19 cellular contexts compared by ENCODE assay signal in the genomic region with DNA sequence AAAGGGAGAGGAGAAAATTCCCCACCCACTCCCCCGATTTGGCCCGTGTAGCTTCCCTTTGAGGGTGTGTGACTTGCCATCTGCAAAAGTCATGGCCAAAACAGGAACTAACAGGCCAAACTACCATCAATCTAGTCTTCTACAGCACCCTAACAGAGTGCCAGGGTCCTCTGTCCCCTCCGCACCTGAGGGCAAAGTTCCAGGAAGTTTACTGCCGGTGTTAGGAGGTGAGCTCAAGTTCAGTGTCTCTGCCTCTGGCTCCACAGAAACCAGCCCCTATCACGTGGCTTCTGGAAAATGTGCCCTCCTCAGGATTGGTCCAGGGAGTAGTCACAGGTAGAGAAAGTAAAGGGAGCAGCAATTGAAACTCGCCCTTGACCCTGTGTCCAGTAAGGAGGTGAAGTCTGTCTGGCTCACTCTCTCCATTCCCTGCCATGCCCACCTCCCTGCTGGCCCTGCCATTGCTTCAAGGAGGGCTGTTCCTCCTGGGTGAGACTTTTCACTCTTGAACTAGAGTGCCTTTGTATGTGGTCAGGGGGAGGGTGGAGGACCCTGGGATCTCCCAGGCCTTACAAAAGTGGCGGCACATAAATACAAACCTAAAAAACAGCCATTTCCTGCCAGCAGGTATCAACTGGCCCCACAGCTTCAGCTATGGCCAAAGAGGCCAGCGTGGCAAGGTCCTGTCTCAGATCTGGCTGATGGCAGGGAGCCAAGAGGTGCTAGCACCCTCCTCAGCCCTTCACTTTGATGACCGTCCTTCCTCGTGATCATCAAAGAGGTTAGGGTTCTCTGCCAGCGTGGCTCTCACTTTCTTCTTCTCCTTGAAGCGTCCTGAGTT. TPM values are rescaled to one million over a fixed set of nuclear protein-coding genes. Genes with fewer than 3 reads are reported as not detected.
DNase-seq lines count a peak whose midpoint lies in the region; ATAC-seq and TF ChIP-seq lines count a peak whose summit lies in the region.
"Had no signal": no experiment of that assay in that cellular context is flagged by ENCODE, and none has a peak within 500 bp of the region (broad histone marks: within the 10 kb centered on the region; RNA-seq: fewer than 3 reads in every experiment).

No MANE protein-coding gene starts in this region.

- TF ChIP-seq POLR2A in right lobe of liver (IDR thresholded peaks at IDR 0.05), result no peak

- H3K27ac ChIP-seq in right lobe of liver, result peak overlapping the region; percentile 38 to 98 (median 86)
- H3K27ac ChIP-seq: adrenal gland, BLaER1, gastroesophageal sphincter, ovary, skin epidermis had no signal

- CTCF ChIA-PET in WTC11 (lab: Charles Lee), result interaction anchor here (0.9 to 7.0 kb wide), 6 partner anchors 11 to 105 kb away, joined by 3 to 119 read pairs (median 11); partner anchors contain the start of genes CDK5RAP3 and PNPO

- intact Hi-C loops in right lobe of liver (cut with DNase I), result no loop called here

- no peaks in the 10 kb centered on the region for H3K36me3 Mint-ChIP-seq in WTC11
- H3K36me3 Mint-ChIP-seq in type B pancreatic cell, result no peaks in the 10 kb centered on the region

- ATAC-seq in WTC11 (no peak), right lobe of liver (peak; percentile 2 to 34 (median 17))
- ATAC-seq: gastroesophageal sphincter; stimulated activated memory B cell treated with anti-CD40 and anti-IgM and Interleukin-4, amounts not matched to agents 10 μg/mL and 1 μg/mL and 100 μg/mL, for 72 hours had no signal

- no peaks in the 10 kb centered on the region for H3K27me3 ChIP-seq in right lobe of liver
- H3K27me3 ChIP-seq: adrenal gland, BLaER1, gastroesophageal sphincter, ovary had no signal

- H3K27me3 Mint-ChIP-seq in WTC11 (ENCODE audit: low read depth) (no peaks in the 10 kb centered on the region), type B pancreatic cell (no peaks in the 10 kb centered on the region)
- H3K27me3 Mint-ChIP-seq: stimulated activated memory B cell treated with anti-CD40 and anti-IgM and Interleukin-4, amounts not matched to agents 10 μg/mL and 1 μg/mL and 100 μg/mL, for 72 hours had no signal

- H3K4me1 Mint-ChIP-seq in WTC11, result peaks cover 23% of the 10 kb centered on the region
- peaks cover 11% of the 10 kb centered on the region for H3K4me1 Mint-ChIP-seq in type B pancreatic cell (ENCODE audit: unreplicated experiment)

- TF ChIP-seq CTCF in WTC11 (IDR thresholded peaks at IDR 0.05), result no peak
- TF ChIP-seq CTCF in right lobe of liver (IDR thresholded peaks at IDR 0.05), result no peak
- no peak for TF ChIP-seq CTCF in type B pancreatic cell (conservative IDR thresholded peaks at IDR 0.05)

- no peaks in the 10 kb centered on the region for H3K9me3 Mint-ChIP-seq in WTC11
- no peaks in the 10 kb centered on the region for H3K9me3 Mint-ChIP-seq in type B pancreatic cell
- H3K9me3 Mint-ChIP-seq: stimulated activated memory B cell treated with anti-CD40 and anti-IgM and Interleukin-4, amounts not matched to agents 10 μg/mL and 1 μg/mL and 100 μg/mL, for 72 hours had no signal

- POLR2A ChIA-PET in WTC11 (lab: Charles Lee), result no interaction called here

- H3K9me3 ChIP-seq in right lobe of liver, result no peaks in the 10 kb centered on the region
- H3K9me3 ChIP-seq: adrenal gland, BLaER1, gastroesophageal sphincter, ovary had no signal

- H3K27ac Mint-ChIP-seq in WTC11 (no peak overlapping the region), type B pancreatic cell (peak overlapping the region; percentile 64)
- H3K27ac Mint-ChIP-seq: stimulated activated memory B cell treated with anti-CD40 and anti-IgM and Interleukin-4, amounts not matched to agents 10 μg/mL and 1 μg/mL and 100 μg/mL, for 72 hours had no signal

- DNase-seq in WTC11 (ENCODE audit: low spot score), result no peak
- DNase-seq in right lobe of liver, result peak; percentile 59 to 84 (median 80)
- DNase-seq in type B pancreatic cell (ENCODE audit: extremely low spot score, unreplicated experiment), result no peak
- no peak for DNase-seq in RKO (ENCODE audit: low spot score)
- no peak for DNase-seq in nucleus accumbens (lab: John Stamatoyannopoulos, UW)
- DNase-seq: activated CD4-positive, alpha-beta T cell treated with anti-CD3 and anti-CD28 coated beads, Interleukin-2, amount 50 U/mL, for 1 hour; activated T-cell treated with anti-CD3 and anti-CD28 coated beads, Interleukin-2, amount 50 U/mL, for 48 hours; adrenal gland; DMS79 treated with DMSO at 0.1 percent for 48 hours; midbrain; NCI-H187 treated with DMSO at 0.1 percent for 48 hours; NCI-H510A; ovary had no signal

- H3K4me3 Mint-ChIP-seq in WTC11 (no peak overlapping the region), type B pancreatic cell (peak overlapping the region; percentile 22)
- H3K4me3 Mint-ChIP-seq: stimulated activated memory B cell treated with anti-CD40 and anti-IgM and Interleukin-4, amounts not matched to agents 10 μg/mL and 1 μg/mL and 100 μg/mL, for 72 hours had no signal

- H3K4me1 ChIP-seq in right lobe of liver, result peaks cover 0 to 79% (median 32%) of the 10 kb centered on the region in 4 donors

- no peak overlapping the region for H3K4me3 ChIP-seq in right lobe of liver
- H3K4me3 ChIP-seq: adrenal gland, BLaER1, gastroesophageal sphincter, ovary, skin epidermis had no signal

- H3K36me3 ChIP-seq in right lobe of liver, result no peaks in the 10 kb centered on the region
- H3K36me3 ChIP-seq: adrenal gland, ovary had no signal

- 43% methylated on average over 9 of the region's 12 CpGs for WGBS in right lobe of liver (ENCODE audit: insufficient coverage, low coverage, low lambda C conversion rate, missing lambda C conversion rate)

TF ChIP-seq in WTC11, 78 proteins besides CTCF, POLR2A, EP300 and RAD21:
- TF ChIP-seq GABPB1 (CRISPR knock-in tag; IDR thresholded peaks at IDR 0.05), result peak; percentile 47; the same call in 1 of the 2 replicates
- TF ChIP-seq, protein P1, sequence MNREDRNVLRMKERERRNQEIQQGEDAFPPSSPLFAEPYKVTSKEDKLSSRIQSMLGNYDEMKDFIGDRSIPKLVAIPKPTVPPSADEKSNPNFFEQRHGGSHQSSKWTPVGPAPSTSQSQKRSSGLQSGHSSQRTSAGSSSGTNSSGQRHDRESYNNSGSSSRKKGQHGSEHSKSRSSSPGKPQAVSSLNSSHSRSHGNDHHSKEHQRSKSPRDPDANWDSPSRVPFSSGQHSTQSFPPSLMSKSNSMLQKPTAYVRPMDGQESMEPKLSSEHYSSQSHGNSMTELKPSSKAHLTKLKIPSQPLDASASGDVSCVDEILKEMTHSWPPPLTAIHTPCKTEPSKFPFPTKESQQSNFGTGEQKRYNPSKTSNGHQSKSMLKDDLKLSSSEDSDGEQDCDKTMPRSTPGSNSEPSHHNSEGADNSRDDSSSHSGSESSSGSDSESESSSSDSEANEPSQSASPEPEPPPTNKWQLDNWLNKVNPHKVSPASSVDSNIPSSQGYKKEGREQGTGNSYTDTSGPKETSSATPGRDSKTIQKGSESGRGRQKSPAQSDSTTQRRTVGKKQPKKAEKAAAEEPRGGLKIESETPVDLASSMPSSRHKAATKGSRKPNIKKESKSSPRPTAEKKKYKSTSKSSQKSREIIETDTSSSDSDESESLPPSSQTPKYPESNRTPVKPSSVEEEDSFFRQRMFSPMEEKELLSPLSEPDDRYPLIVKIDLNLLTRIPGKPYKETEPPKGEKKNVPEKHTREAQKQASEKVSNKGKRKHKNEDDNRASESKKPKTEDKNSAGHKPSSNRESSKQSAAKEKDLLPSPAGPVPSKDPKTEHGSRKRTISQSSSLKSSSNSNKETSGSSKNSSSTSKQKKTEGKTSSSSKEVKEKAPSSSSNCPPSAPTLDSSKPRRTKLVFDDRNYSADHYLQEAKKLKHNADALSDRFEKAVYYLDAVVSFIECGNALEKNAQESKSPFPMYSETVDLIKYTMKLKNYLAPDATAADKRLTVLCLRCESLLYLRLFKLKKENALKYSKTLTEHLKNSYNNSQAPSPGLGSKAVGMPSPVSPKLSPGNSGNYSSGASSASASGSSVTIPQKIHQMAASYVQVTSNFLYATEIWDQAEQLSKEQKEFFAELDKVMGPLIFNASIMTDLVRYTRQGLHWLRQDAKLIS (CRISPR knock-in tag; IDR thresholded peaks at IDR 0.05; ENCODE audit: borderline replicate concordance), result no peak
TF ChIP-seq in WTC11: peak in this region for 1.

RNA-seq across cellular contexts. Expression of gene PRR15L, which starts 5.3 kb away (rescaled TPM):
- total RNA-seq in WTC11 (2021) (0.59 to 1.1 TPM (median 1.1 TPM) in 3 replicates), right lobe of liver (1 to 10 TPM in 1 of 6 experiments, under 1 TPM in 5; 0.19 to 1.1 (median 0.47) TPM), type B pancreatic cell (ENCODE audit: low replicate concordance) (20.0 and 32.5 TPM in 2 replicates)
- total RNA-seq: cerebellum, OCI-LY7 had no signal

RNA-seq across cellular contexts. Expression of gene PNPO, which starts 11.0 kb away (rescaled TPM):
- 12.2 to 17.8 TPM (median 17.2 TPM) in 3 replicates for total RNA-seq in WTC11 (2021)
- 100 to 1,000 TPM in 5 of 6 experiments, 10 to 100 TPM in 1; 85.0 to 151 (median 124) TPM for total RNA-seq in right lobe of liver
- 12.8 and 16.3 TPM in 2 replicates for total RNA-seq in type B pancreatic cell (ENCODE audit: low replicate concordance)

RNA-seq across cellular contexts. Expression of gene CDK5RAP3, which starts 18.5 kb away (rescaled TPM):
- total RNA-seq in WTC11 (2021) (128 to 143 TPM (median 138 TPM) in 3 replicates), right lobe of liver (100 to 1,000 TPM in 3 of 6 experiments, 10 to 100 TPM in 3; 47.3 to 119 (median 99.7) TPM), type B pancreatic cell (ENCODE audit: low replicate concordance) (187 and 217 TPM in 2 replicates)

RNA-seq across cellular contexts. Expression of gene SP2, which starts 56.4 kb away (rescaled TPM):
- total RNA-seq in WTC11 (2021), result 9.9 to 11.5 TPM (median 10.7 TPM) in 3 replicates
- total RNA-seq in right lobe of liver, result 1 to 10 TPM; 3.1 to 7.9 (median 5.5) TPM
- total RNA-seq in type B pancreatic cell (ENCODE audit: low replicate concordance), result 16.9 and 22.0 TPM in 2 replicates

Comparison
In these comparisons a context has a peak if more than half of its experiments do, and no peak if none do; other contexts are left out.
1. DNase-seq: peak in right lobe of liver (3 of 3); none in WTC11 (single experiment), type B pancreatic cell (single experiment), RKO (single experiment) and nucleus accumbens (0 of 56).